ENCODE assay signal across 27 cellular contexts in the genomic region with DNA sequence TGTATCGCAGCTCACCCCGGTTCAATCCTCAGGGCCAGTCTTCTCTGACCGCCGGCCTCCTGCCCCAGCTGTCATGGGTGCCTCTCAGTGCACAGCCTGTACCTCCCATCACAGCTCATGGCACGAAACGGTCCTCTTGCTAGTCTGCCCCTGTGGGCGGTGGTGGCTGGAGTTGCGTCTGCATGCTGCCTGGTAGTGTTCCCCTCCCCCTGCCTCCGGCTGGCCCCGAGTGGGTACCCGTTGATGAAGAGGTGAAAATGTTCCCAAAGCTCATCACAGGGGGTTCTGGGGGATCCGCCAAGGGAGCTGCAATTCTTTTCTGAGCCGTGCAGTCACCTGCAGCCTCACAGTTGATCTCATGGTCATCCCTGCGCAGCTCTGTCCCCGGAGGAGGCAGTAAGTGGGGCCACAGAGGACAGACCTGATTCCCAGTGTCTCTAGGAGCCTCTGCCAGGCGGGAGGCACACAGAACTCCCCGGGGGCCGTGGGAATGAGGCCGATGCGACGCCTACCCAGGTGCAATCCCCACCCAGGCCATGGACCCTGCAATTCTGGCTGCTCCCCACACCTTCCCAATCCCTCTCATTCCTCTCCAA. TPM values are rescaled to one million over a fixed set of nuclear protein-coding genes. Genes with fewer than 3 reads are reported as not detected.
"Had no signal": no experiment of that assay in that cellular context is flagged by ENCODE, and none has a peak within 500 bp of the region (broad histone marks: within the 10 kb centered on the region; RNA-seq: fewer than 3 reads in every experiment).

No MANE protein-coding gene starts in this region.

- H3K27ac Mint-ChIP-seq: activated CD8-positive, alpha-beta T cell treated with anti-CD3 and anti-CD28 coated beads for 36 hours; activated naive CD4-positive, alpha-beta T cell treated with anti-CD3 and anti-CD28 coated beads, Interleukin-2, amount 50 U/mL, for 24 hours; activated naive CD8-positive, alpha-beta T cell treated with anti-CD3 and anti-CD28 coated beads, Interleukin-2, amount 50 U/mL, for 24 hours; activated T-helper 17 cell treated with anti-CD3 and anti-CD28 coated beads, Interleukin-2, amount 50 U/mL, for 72 hours; endodermal cell; immature natural killer cell; memory B cell; natural killer cell treated with Interleukin-12 subunit alpha and Interleukin-12 subunit beta and Interleukin-15 and Interleukin-18, amount 100 ng/mL, for 72 hours had no signal

- H3K27me3 ChIP-seq: ovary had no signal

- H3K4me1 ChIP-seq: breast epithelium, prostate gland, tibial nerve had no signal

- H3K4me1 Mint-ChIP-seq: activated naive CD4-positive, alpha-beta T cell treated with anti-CD3 and anti-CD28 coated beads, Interleukin-2, amount 50 U/mL, for 24 hours; activated naive CD8-positive, alpha-beta T cell treated with anti-CD3 and anti-CD28 coated beads, Interleukin-2, amount 50 U/mL, for 24 hours; endodermal cell; immature natural killer cell had no signal

- H3K36me3 ChIP-seq: breast epithelium, neutrophil, ovary, prostate gland, tibial nerve had no signal

- ATAC-seq: activated CD8-positive, alpha-beta T cell treated with anti-CD3 and anti-CD28 coated beads for 36 hours; activated naive CD8-positive, alpha-beta T cell treated with anti-CD3 and anti-CD28 coated beads, Interleukin-2, amount 50 U/mL, for 24 hours; activated T-cell treated with anti-CD3 and anti-CD28 coated beads, Interleukin-2, amount 50 U/mL, for 4 hours; activated T-helper 17 cell treated with anti-CD3 and anti-CD28 coated beads, Interleukin-2, amount 50 U/mL, for 72 hours; esophagus mucosa; natural killer cell treated with Interleukin-12 subunit alpha and Interleukin-12 subunit beta and Interleukin-15 and Interleukin-18, amount 100 ng/mL, for 72 hours had no signal

- H3K36me3 Mint-ChIP-seq: activated naive CD4-positive, alpha-beta T cell treated with anti-CD3 and anti-CD28 coated beads, Interleukin-2, amount 50 U/mL, for 24 hours; immature natural killer cell; memory B cell; natural killer cell treated with Interleukin-12 subunit alpha and Interleukin-12 subunit beta and Interleukin-15 and Interleukin-18, amount 100 ng/mL, for 72 hours had no signal

- H3K27ac ChIP-seq: breast epithelium, neutrophil, ovary, prostate gland, tibial nerve had no signal

- H3K9me3 Mint-ChIP-seq: activated CD8-positive, alpha-beta T cell treated with anti-CD3 and anti-CD28 coated beads for 36 hours; activated naive CD4-positive, alpha-beta T cell treated with anti-CD3 and anti-CD28 coated beads, Interleukin-2, amount 50 U/mL, for 24 hours; activated naive CD8-positive, alpha-beta T cell treated with anti-CD3 and anti-CD28 coated beads, Interleukin-2, amount 50 U/mL, for 24 hours; activated T-cell treated with anti-CD3 and anti-CD28 coated beads, Interleukin-2, amount 50 U/mL, for 4 hours; activated T-helper 17 cell treated with anti-CD3 and anti-CD28 coated beads, Interleukin-2, amount 50 U/mL, for 72 hours; endodermal cell; immature natural killer cell; memory B cell; natural killer cell treated with Interleukin-12 subunit alpha and Interleukin-12 subunit beta and Interleukin-15 and Interleukin-18, amount 100 ng/mL, for 72 hours had no signal

- DNase-seq: activated CD4-positive, alpha-beta T cell treated with anti-CD3 and anti-CD28 coated beads, Interleukin-2, amount 50 U/mL, for 1 hour; activated CD4-positive, CD25-positive, alpha-beta regulatory T cell treated with anti-CD3 and anti-CD28 coated beads, Interleukin-2, amount 50 U/mL, for 72 hours; activated CD8-positive, alpha-beta T cell treated with anti-CD3 and anti-CD28 coated beads for 36 hours; activated gamma-delta T cell treated with Interleukin-2 at 50 U/mL for 16 hours; activated naive CD8-positive, alpha-beta T cell treated with anti-CD3 and anti-CD28 coated beads, Interleukin-2, amount 50 U/mL, for 24 hours; activated T-cell treated with anti-CD3 and anti-CD28 coated beads, Interleukin-2, amount 50 U/mL, for 4 hours; amygdala; central memory CD4-positive, alpha-beta T cell; foreskin fibroblast; head of caudate nucleus; hippocampal formation; immature natural killer cell; ovary; stimulated activated CD4-positive, alpha-beta T cell treated with anti-CD3 and anti-CD28 coated beads, Interleukin-15, amount 100 ng/mL, for 24 hours; stimulated activated CD4-positive, alpha-beta T cell treated with anti-CD3 and anti-CD28 coated beads, Interleukin-2, amount 100 ng/mL, for 24 hours; stimulated activated naive CD4-positive, alpha-beta T cell had no signal

- H3K4me3 Mint-ChIP-seq: activated CD8-positive, alpha-beta T cell treated with anti-CD3 and anti-CD28 coated beads for 36 hours; activated naive CD4-positive, alpha-beta T cell treated with anti-CD3 and anti-CD28 coated beads, Interleukin-2, amount 50 U/mL, for 24 hours; activated naive CD8-positive, alpha-beta T cell treated with anti-CD3 and anti-CD28 coated beads, Interleukin-2, amount 50 U/mL, for 24 hours; activated T-cell treated with anti-CD3 and anti-CD28 coated beads, Interleukin-2, amount 50 U/mL, for 4 hours; activated T-helper 17 cell treated with anti-CD3 and anti-CD28 coated beads, Interleukin-2, amount 50 U/mL, for 72 hours; endodermal cell; immature natural killer cell; memory B cell; natural killer cell treated with Interleukin-12 subunit alpha and Interleukin-12 subunit beta and Interleukin-15 and Interleukin-18, amount 100 ng/mL, for 72 hours had no signal

- H3K4me3 ChIP-seq: breast epithelium, ovary, prostate gland, tibial nerve had no signal

- H3K9me3 ChIP-seq: breast epithelium, neutrophil, ovary, prostate gland, tibial nerve had no signal

RNA-seq across cellular contexts. Expression of gene FIBCD1, which starts 34.7 kb away (rescaled TPM):
- total RNA-seq: activated CD8-positive, alpha-beta T cell treated with anti-CD3 and anti-CD28 coated beads for 36 hours; activated T-cell treated with anti-CD3 and anti-CD28 coated beads, Interleukin-2, amount 50 U/mL, for 4 hours; activated T-helper 17 cell treated with anti-CD3 and anti-CD28 coated beads, Interleukin-2, amount 50 U/mL, for 72 hours; natural killer cell treated with Interleukin-12 subunit alpha and Interleukin-12 subunit beta and Interleukin-15 and Interleukin-18, amount 100 ng/mL, for 72 hours; T-helper 1 cell treated with Interleukin-12 subunit alpha and Interleukin-12 subunit beta and Interleukin-4 antibody, amounts not matched to agents 30 ng/mL and 1 ng/mL, for 36 hours; tibial nerve had no signal
- polyA plus RNA-seq: immature natural killer cell had no signal

RNA-seq across cellular contexts. Expression of gene LAMC3, which starts 35.2 kb away (rescaled TPM):
- total RNA-seq: natural killer cell treated with Interleukin-12 subunit alpha and Interleukin-12 subunit beta and Interleukin-15 and Interleukin-18, amount 100 ng/mL, for 72 hours had no signal
- polyA plus RNA-seq: immature natural killer cell had no signal
